33 cellular contexts compared by ENCODE assay signal in the genomic region with DNA sequence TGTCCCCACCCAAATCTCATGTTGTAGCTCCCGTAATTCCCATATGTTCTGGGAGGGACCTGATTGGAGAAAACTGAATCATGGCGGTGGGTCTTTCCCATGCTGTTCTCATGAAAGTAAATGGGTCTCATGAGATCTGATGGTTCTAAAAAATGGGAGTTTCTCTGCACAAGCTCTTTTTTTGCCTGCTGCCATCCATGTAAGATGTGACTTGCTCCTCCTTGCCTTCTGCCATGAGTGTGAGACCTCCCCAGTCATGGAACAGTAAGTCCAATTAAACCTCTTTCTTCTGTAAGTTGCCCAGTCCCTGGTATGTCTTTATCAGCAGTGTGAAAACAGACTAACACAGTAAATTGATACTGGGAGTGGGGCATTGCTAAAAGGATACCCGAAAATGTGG.
A peak's percentile ranks its signal among the peaks of the same experiment; 100 is the strongest.
DNase-seq lines count a peak whose midpoint lies in the region; ATAC-seq, FAIRE-seq and TF ChIP-seq lines count a peak whose summit lies in the region.
"Had no signal": no experiment of that assay in that cellular context is flagged by ENCODE, and none has a peak within 500 bp of the region (broad histone marks: within the 10 kb centered on the region; RNA-seq: fewer than 3 reads in every experiment).

No MANE protein-coding gene starts in this region.

- H3K18ac ChIP-seq in IMR-90 (ENCODE audit: low read depth, low read length), result no peak overlapping the region

- no peaks in the 10 kb centered on the region for H3K36me3 ChIP-seq in HEK293 (ENCODE audit: control insufficient read depth in 2 of 2, insufficient read depth in 1 of 2, low read length in 2 of 2)
- H3K36me3 ChIP-seq in IMR-90 (ENCODE audit: control insufficient read depth, insufficient read depth, low read length), result no peaks in the 10 kb centered on the region
- no peaks in the 10 kb centered on the region for H3K36me3 ChIP-seq in K562 (ENCODE audit: control insufficient read depth, insufficient read depth, low read length)
- peaks cover 0 to 12% of the 10 kb centered on the region in 2 experiments for H3K36me3 ChIP-seq in SK-N-SH (replicated peaks in 1 of 2; ENCODE audit: control insufficient read depth in 1 of 2, insufficient read depth in 2 of 2, low read length in 1 of 2)
- H3K36me3 ChIP-seq in mammary epithelial cell (ENCODE audit: insufficient read depth, low read length), result no peaks in the 10 kb centered on the region
- H3K36me3 ChIP-seq: BE2C; BLaER1; BLaER1 treated with 17β-estradiol and CSF1 and Interleukin-3, amounts not matched to agents 10 nM and 100 nM had no signal

- H3K14ac ChIP-seq in IMR-90 (replicated peaks; ENCODE audit: low read depth, low read length), result no peak overlapping the region

- H3K23ac ChIP-seq in IMR-90 (ENCODE audit: low read depth, low read length), result no peak overlapping the region

- H3K4me1 ChIP-seq in HEK293 (ENCODE audit: control insufficient read depth, insufficient read depth, low read length) (no peaks in the 10 kb centered on the region), IMR-90 (ENCODE audit: control insufficient read depth, insufficient read depth, low read length) (no peaks in the 10 kb centered on the region), K562 (replicated peaks in 1 of 2; ENCODE audit: control insufficient read depth in 2 of 2, insufficient read depth in 2 of 2, low read length in 2 of 2) (no peaks in the 10 kb centered on the region), SK-N-SH (ENCODE audit: control insufficient read depth in 1 of 2, insufficient read depth in 2 of 2, low read depth in 1 of 2, low read length in 1 of 2) (peaks cover 0 to 6% of the 10 kb centered on the region in 2 experiments; a peak in 2 of 4 replicates), mammary epithelial cell (ENCODE audit: insufficient read depth, low read length) (no peaks in the 10 kb centered on the region)
- H3K4me1 ChIP-seq: A549; BE2C; BLaER1; BLaER1 treated with 17β-estradiol and CSF1 and Interleukin-3, amounts not matched to agents 10 nM and 100 nM had no signal

- peak overlapping the region; percentile 35; the same call in 1 of the 2 replicates for H2BK20ac ChIP-seq in IMR-90 (ENCODE audit: low read depth, low read length)

- ATAC-seq in IMR-90 (ENCODE audit: low read depth), result no peak
- ATAC-seq in K562, result no peak
- ATAC-seq in GM21526 (IDR thresholded peaks at IDR 0.05; ENCODE audit: low FRiP score, unreplicated experiment), result no peak
- ATAC-seq: A549; CD8-positive, alpha-beta T cell had no signal

- POLR2A ChIA-PET in HEK293 (lab: Yijun Ruan, JAX) (no interaction called here), IMR-90 (lab: Charles Lee; ENCODE audit: unreplicated experiment) (no interaction called here), K562 (lab: Yijun Ruan, JAX) (interaction anchor here (0.6 kb wide), 1 partner anchor 1458 kb away, joined by 3 read pairs; a partner anchor contains a TSS), SK-N-SH (lab: Yijun Ruan, JAX) (no interaction called here)

- intact Hi-C loops in IMR-90 (cut with micrococcal nuclease), result no loop called here
- intact Hi-C loops in K562 (cut with micrococcal nuclease), result no loop called here
- intact Hi-C loops in mammary epithelial cell (cut with micrococcal nuclease), result no loop called here

- H3K9me1 ChIP-seq in IMR-90 (ENCODE audit: insufficient read depth, low read length) (no peaks in the 10 kb centered on the region), K562 (ENCODE audit: control insufficient read depth, insufficient read depth, low read length) (no peaks in the 10 kb centered on the region)

- DNase-seq in IMR-90 (no peak), K562 (ENCODE audit: extremely low read depth in 1 of 4, low spot score in 3 of 4) (no peak), SK-N-SH (no peak), mammary epithelial cell (no peak)
- DNase-seq: 8988T; ACHN; AML-193; BE2C; C1 segment of cervical spinal cord; Caco-2; Calu3; CD4-positive, alpha-beta memory T cell; CD4-positive, alpha-beta T cell; CD4-positive, CD25-positive, alpha-beta regulatory T cell; CD8-positive, alpha-beta memory T cell; CD8-positive, alpha-beta T cell; COR-L47; DMS 273 treated with DMSO at 0.1 percent for 48 hours; DMS153; DMS53; DMS79; DMS79 treated with DMSO at 0.1 percent for 48 hours; DND-41; EL had no signal

- H4K8ac ChIP-seq in IMR-90 (ENCODE audit: low read depth in 2 of 2, low read length in 2 of 2), result no peak overlapping the region

- no peak for FAIRE-seq in K562 (lab: Jason Lieb, UNC)
- FAIRE-seq: A204.1, A549, D721Med had no signal

- no peak overlapping the region for H2AK9ac ChIP-seq in IMR-90 (replicated peaks; ENCODE audit: low read depth, low read length, poor library complexity)

- H4K20me1 ChIP-seq in IMR-90 (ENCODE audit: insufficient read depth, low read length) (no peaks in the 10 kb centered on the region), K562 (replicated peaks; ENCODE audit: control insufficient read depth, insufficient read depth, low read length) (no peaks in the 10 kb centered on the region), SK-N-SH (ENCODE audit: insufficient read depth) (no peaks in the 10 kb centered on the region), mammary epithelial cell (ENCODE audit: insufficient read depth, low read length) (no peaks in the 10 kb centered on the region)
- H4K20me1 ChIP-seq: BLaER1; BLaER1 treated with 17β-estradiol and CSF1 and Interleukin-3, amounts not matched to agents 10 nM and 100 nM had no signal

- no peak for TF ChIP-seq RAD21 in IMR-90 (IDR thresholded peaks at IDR 0.05; ENCODE audit: low read length)
- no peak for TF ChIP-seq RAD21 in K562 (CRISPR knock-in tag; conservative IDR thresholded peaks at IDR 0.05 in 1 of 2, IDR thresholded peaks at IDR 0.05 in 1 of 2)
- no peak for TF ChIP-seq RAD21 in SK-N-SH (IDR thresholded peaks at IDR 0.05; ENCODE audit: low read length)

- H3K4me2 ChIP-seq in IMR-90 (ENCODE audit: low read depth, low read length) (no peak overlapping the region), K562 (ENCODE audit: insufficient read depth, low read length) (no peak overlapping the region), SK-N-SH (no peak overlapping the region), mammary epithelial cell (ENCODE audit: insufficient read depth, low read depth, low read length) (no peak overlapping the region)
- H3K4me2 ChIP-seq: A549; BLaER1; BLaER1 treated with 17β-estradiol and CSF1 and Interleukin-3, amounts not matched to agents 10 nM and 100 nM had no signal

- peak overlapping the region; percentile 87; the same call in 1 of the 3 replicates for H2BK15ac ChIP-seq in IMR-90 (ENCODE audit: low read depth, low read length)

- no peaks in the 10 kb centered on the region for H3K9me3 ChIP-seq in HEK293 (ENCODE audit: control insufficient read depth, insufficient read depth, low read depth, low read length)
- H3K9me3 ChIP-seq in IMR-90 (ENCODE audit: control insufficient read depth, insufficient read depth, low read length), result no peaks in the 10 kb centered on the region
- H3K9me3 ChIP-seq in K562 (replicated peaks; ENCODE audit: control insufficient read depth, insufficient read depth, low read depth, low read length), result no peaks in the 10 kb centered on the region
- 0 out of 2 replicates have a peak, but pooled peaks cover 4% of the 10 kb centered on the region for H3K9me3 ChIP-seq in SK-N-SH
- H3K9me3 ChIP-seq in mammary epithelial cell (replicated peaks; ENCODE audit: insufficient read depth, low read length), result peaks cover 3% of the 10 kb centered on the region
- H3K9me3 ChIP-seq: A549, BE2C, Caco-2 had no signal

- TF ChIP-seq CTCF in HEK293 (tag by site-specific recombination; IDR thresholded peaks at IDR 0.05) (no peak), IMR-90 (conservative IDR thresholded peaks at IDR 0.05; ENCODE audit: low read depth, low read length) (no peak), K562 (IDR thresholded peaks at IDR 0.05 in 2 of 3, conservative IDR thresholded peaks at IDR 0.05 in 1 of 3; ENCODE audit: insufficient read depth in 2 of 3, low read depth in 1 of 3, low read length in 3 of 3) (no peak), SK-N-SH (IDR thresholded peaks at IDR 0.05) (no peak), mammary epithelial cell (conservative IDR thresholded peaks at IDR 0.05 in 1 of 2, IDR thresholded peaks at IDR 0.05 in 1 of 2; ENCODE audit: extremely low read depth in 1 of 2, insufficient read depth in 1 of 2, low read depth in 1 of 2, low read length in 2 of 2) (no peak)

- in situ Hi-C loops in IMR-90 (cut with MboI; ENCODE audit: low sequenced_read_pairs) (no loop called here), K562 (cut with MboI) (no loop called here), mammary epithelial cell (cut with MboI; ENCODE audit: low sequenced_read_pairs in 2 of 2) (no loop called here)

- no peak overlapping the region for H3K4ac ChIP-seq in IMR-90 (ENCODE audit: low read depth, low read length)

- H2AK5ac ChIP-seq in IMR-90 (ENCODE audit: low read depth, low read length), result no peak overlapping the region; the same call in 1 of the 2 replicates

- 100% methylated on average over 1 of the region's 3 CpGs; no CpG with 5 or more reads in 1 of the 2 experiments for WGBS in IMR-90 (ENCODE audit: extremely low coverage in 2 of 2, insufficient read length in 1 of 2), 2 experiments
- 52% methylated on average over 3 of the region's 3 CpGs for WGBS in K562 (ENCODE audit: insufficient coverage, low coverage, missing lambda C conversion rate)
- WGBS in SK-N-SH (ENCODE audit: low lambda C conversion rate), result 43% methylated on average over 3 of the region's 3 CpGs
- 76% methylated on average over 3 of the region's 3 CpGs for WGBS in mammary epithelial cell (ENCODE audit: low coverage, missing lambda C conversion rate)

- H3K27me3 ChIP-seq in IMR-90 (ENCODE audit: control insufficient read depth, insufficient read depth, low read length) (no peaks in the 10 kb centered on the region), K562 (ENCODE audit: control insufficient read depth in 2 of 2, insufficient read depth in 2 of 2, low read length in 2 of 2) (no peaks in the 10 kb centered on the region), SK-N-SH (ENCODE audit: insufficient read depth) (no peaks in the 10 kb centered on the region), mammary epithelial cell (ENCODE audit: insufficient read depth, low read length) (no peaks in the 10 kb centered on the region)
- H3K27me3 ChIP-seq: BE2C; BLaER1; BLaER1 treated with 17β-estradiol and CSF1 and Interleukin-3, amounts not matched to agents 10 nM and 100 nM had no signal

- dilution Hi-C loops in IMR-90 (cut with HindIII; ENCODE audit: low sequenced_read_pairs, unreplicated experiment) (no loop called here), mammary epithelial cell (cut with HindIII; ENCODE audit: low sequenced_read_pairs) (no loop called here)

- H3K4me3 ChIP-seq in HEK293 (ENCODE audit: low read depth, low read length), result no peak overlapping the region
- H3K4me3 ChIP-seq in IMR-90 (ENCODE audit: insufficient read depth, low read depth, low read length), result no peak overlapping the region
- no peak overlapping the region for H3K4me3 ChIP-seq in K562
- no peak overlapping the region for H3K4me3 ChIP-seq in SK-N-SH (ENCODE audit: low read depth in 2 of 2, low read length in 1 of 2)
- no peak overlapping the region for H3K4me3 ChIP-seq in mammary epithelial cell (replicated peaks in 1 of 3; ENCODE audit: insufficient read depth in 1 of 3, low read depth in 2 of 3, low read length in 3 of 3)
- H3K4me3 ChIP-seq: A549; BLaER1; BLaER1 treated with 17β-estradiol and CSF1 and Interleukin-3, amounts not matched to agents 10 nM and 100 nM had no signal

- H4K91ac ChIP-seq in IMR-90 (ENCODE audit: insufficient read depth, low read depth, low read length), result no peak overlapping the region

- no peak overlapping the region for H3K9ac ChIP-seq in IMR-90 (ENCODE audit: low read depth, low read length)
- no peak overlapping the region for H3K9ac ChIP-seq in K562 (ENCODE audit: insufficient read depth in 1 of 2, low read depth in 2 of 2, low read length in 2 of 2)
- no peak overlapping the region for H3K9ac ChIP-seq in SK-N-SH
- H3K9ac ChIP-seq in mammary epithelial cell (ENCODE audit: insufficient read depth, low read length), result no peak overlapping the region
- H3K9ac ChIP-seq: BLaER1; BLaER1 treated with 17β-estradiol and CSF1 and Interleukin-3, amounts not matched to agents 10 nM and 100 nM had no signal

- TF ChIP-seq POLR2A in IMR-90 (IDR thresholded peaks at IDR 0.05; ENCODE audit: low read depth, low read length) (no peak), K562 (conservative IDR thresholded peaks at IDR 0.05) (no peak)

- H3F3A ChIP-seq in SK-N-SH (replicated peaks; ENCODE audit: insufficient read depth), result peaks cover 13% of the 10 kb centered on the region

- H3K27ac ChIP-seq in HEK293 (ENCODE audit: extremely low read depth, low read depth, low read length) (no peak overlapping the region), IMR-90 (ENCODE audit: insufficient read depth, low read length) (no peak overlapping the region), K562 (ENCODE audit: extremely low read depth, low read depth, low read length) (no peak overlapping the region), SK-N-SH (ENCODE audit: low read depth in 2 of 2, low read length in 1 of 2) (no peak overlapping the region), mammary epithelial cell (ENCODE audit: insufficient read depth, low read depth, low read length) (no peak overlapping the region)
- H3K27ac ChIP-seq: 22Rv1; A549; BLaER1; BLaER1 treated with 17β-estradiol and CSF1 and Interleukin-3, amounts not matched to agents 10 nM and 100 nM; C4-2B had no signal

- CTCF ChIA-PET in HEK293 (lab: Yijun Ruan, JAX) (no interaction called here), IMR-90 (lab: Yijun Ruan, JAX) (no interaction called here), K562 (lab: Yijun Ruan, JAX; ENCODE audit: low intra/inter-chr PET ratio) (no interaction called here), SK-N-SH (lab: Yijun Ruan, JAX) (no interaction called here), mammary epithelial cell (lab: Charles Lee; ENCODE audit: low non-redundant PET) (no interaction called here)

- TF ChIP-seq EP300 in K562 (IDR thresholded peaks at IDR 0.05; ENCODE audit: low read length) (no peak), SK-N-SH (IDR thresholded peaks at IDR 0.05; ENCODE audit: borderline replicate concordance in 1 of 2, low read depth in 1 of 2, low read length in 1 of 2) (no peak)

- H2BK5ac ChIP-seq in IMR-90 (ENCODE audit: low read depth, low read length, poor library complexity, severe bottlenecking), result no peak overlapping the region

- H4K5ac ChIP-seq in IMR-90 (ENCODE audit: low read depth, low read length), result no peak overlapping the region

- no peaks in the 10 kb centered on the region for H3K9me2 ChIP-seq in SK-N-SH

- 0 out of 2 replicates have a peak overlapping the region, but pooled peaks have one; percentile 23 for H2BK120ac ChIP-seq in IMR-90 (ENCODE audit: low read depth, low read length)

- H2AFZ ChIP-seq in IMR-90 (replicated peaks; ENCODE audit: low read length, poor library complexity) (no peak overlapping the region), K562 (ENCODE audit: low read depth, low read length) (no peak overlapping the region), SK-N-SH (ENCODE audit: low read depth) (no peak overlapping the region), mammary epithelial cell (ENCODE audit: low read depth, low read length) (no peak overlapping the region)

- BruUV-seq in IMR-90 (replicated peaks; lab: Mats Ljungman, UMichigan), result no TSS peak
- BruUV-seq in K562 (replicated peaks; lab: Mats Ljungman, UMichigan), result no TSS peak
- no TSS peak for BruUV-seq in mammary epithelial cell (replicated peaks; lab: Mats Ljungman, UMichigan)

- H3K79me1 ChIP-seq in IMR-90 (ENCODE audit: low read depth in 1 of 2, low read length in 2 of 2), result no peaks in the 10 kb centered on the region

- no peaks in the 10 kb centered on the region for H3K79me2 ChIP-seq in K562 (ENCODE audit: control insufficient read depth, insufficient read depth, low read length)
- H3K79me2 ChIP-seq in SK-N-SH (ENCODE audit: insufficient read depth), result no peaks in the 10 kb centered on the region
- no peaks in the 10 kb centered on the region for H3K79me2 ChIP-seq in mammary epithelial cell (ENCODE audit: insufficient read depth, low read length)

- no peak overlapping the region for H3K56ac ChIP-seq in IMR-90 (ENCODE audit: extremely low read depth, insufficient read depth, low read length)
